Comparison of ENCODE assay signal across 8 cellular contexts in genomic region chr1:19918057-19918456, GRCh38. TPM values are rescaled to one million over a fixed set of nuclear protein-coding genes. Genes with fewer than 3 reads are reported as not detected.
A peak's percentile ranks its signal among the peaks of the same experiment; 100 is the strongest.
DNase-seq lines count a peak whose midpoint lies in the region; ATAC-seq, FAIRE-seq and TF ChIP-seq lines count a peak whose summit lies in the region.

No MANE protein-coding gene starts in this region.

- 16 to 17% methylated on average over 6 of the region's 6 CpGs for WGBS in lower leg skin, 2 donors

- POLR2A ChIA-PET in activated CD4-positive, alpha-beta T cell treated with anti-CD3 and anti-CD28 coated beads, Interleukin-2, amount 10 ng/mL, durations not matched to agents 7 days and 5 days (lab: Charles Lee) = no interaction called here

- no peak for FAIRE-seq in H54 (lab: Jason Lieb, UNC)

- no peaks in the 10 kb centered on the region for H3K27me3 Mint-ChIP-seq in activated CD4-positive, alpha-beta T cell treated with anti-CD3 and anti-CD28 coated beads, Interleukin-2, amount 10 ng/mL, durations not matched to agents 7 days and 5 days

- H3K27ac Mint-ChIP-seq in activated CD4-positive, alpha-beta T cell treated with anti-CD3 and anti-CD28 coated beads, Interleukin-2, amount 10 ng/mL, durations not matched to agents 7 days and 5 days = no peak overlapping the region

- DNase-seq in AG10803 (ENCODE audit: low read depth) = peak; percentile 82
- DNase-seq in H54 (ENCODE audit: insufficient read length, low spot score) = peak; percentile 45
- peak; percentile 19 for DNase-seq in NCI-H446 treated with DMSO at 0.1 percent for 48 hours (lab: John Stamatoyannopoulos, UW)
- peak; percentile 86 for DNase-seq in activated CD4-positive, alpha-beta T cell treated with anti-CD3 and anti-CD28 coated beads, Interleukin-2, amount 10 ng/mL, durations not matched to agents 7 days and 5 days
- peak; percentile 77 for DNase-seq in dedifferentiated amniotic fluid mesenchymal stem cell (ENCODE audit: extremely low spot score)
- DNase-seq in lower leg skin (ENCODE audit: low spot score in 2 of 2) = peak; percentile 76 to 96
- peak; percentile 58 to 73 (median 58) for DNase-seq in stimulated activated CD4-positive, alpha-beta T cell treated with anti-CD3 and anti-CD28 coated beads, TNF-alpha, amount 100 ng/mL, for 4 hours (ENCODE audit: low read depth in 3 of 3)

- intact Hi-C loops in lower leg skin (cut with DNase I; ENCODE audit: low total_unique reads) = loop anchor here (5.0 to 10.0 kb wide), 2 partner anchors 234 to 577 kb away; no protein-coding TSS in a partner anchor

- TF ChIP-seq CTCF in AG10803 (conservative IDR thresholded peaks at IDR 0.05; ENCODE audit: low read length) = peak; percentile 97
- TF ChIP-seq CTCF in lower leg skin (IDR thresholded peaks at IDR 0.05) = peak in 1 of 3 donors; percentile 72

- CTCF ChIA-PET in activated CD4-positive, alpha-beta T cell treated with anti-CD3 and anti-CD28 coated beads, Interleukin-2, amount 10 ng/mL, durations not matched to agents 7 days and 5 days (lab: Charles Lee) = interaction anchor here (0.6 to 3.4 kb wide), 4 partner anchors 234 to 515 kb away, joined by 3 to 17 read pairs (median 3); no protein-coding TSS in a partner anchor

- ATAC-seq in GM19023 (IDR thresholded peaks at IDR 0.05; ENCODE audit: unreplicated experiment) = no peak

- H3K36me3 Mint-ChIP-seq in activated CD4-positive, alpha-beta T cell treated with anti-CD3 and anti-CD28 coated beads, Interleukin-2, amount 10 ng/mL, durations not matched to agents 7 days and 5 days (ENCODE audit: low read depth) = peaks cover 2% of the 10 kb centered on the region

- TF ChIP-seq POLR2A in H54 (IDR thresholded peaks at IDR 0.05; ENCODE audit: low read depth, low read length) = no peak
- TF ChIP-seq POLR2A in lower leg skin (IDR thresholded peaks at IDR 0.05) = no peak

- no peaks in the 10 kb centered on the region for H3K9me3 Mint-ChIP-seq in activated CD4-positive, alpha-beta T cell treated with anti-CD3 and anti-CD28 coated beads, Interleukin-2, amount 10 ng/mL, durations not matched to agents 7 days and 5 days

- H3K4me1 Mint-ChIP-seq in activated CD4-positive, alpha-beta T cell treated with anti-CD3 and anti-CD28 coated beads, Interleukin-2, amount 10 ng/mL, durations not matched to agents 7 days and 5 days = peaks cover 2% of the 10 kb centered on the region

- H3K4me3 ChIP-seq in AG10803 (ENCODE audit: low read length) = no peak overlapping the region
- no peak overlapping the region for H3K4me3 ChIP-seq in lower leg skin (ENCODE audit: low read depth, poor library complexity, severe bottlenecking)

- H3K4me3 Mint-ChIP-seq in activated CD4-positive, alpha-beta T cell treated with anti-CD3 and anti-CD28 coated beads, Interleukin-2, amount 10 ng/mL, durations not matched to agents 7 days and 5 days = no peak overlapping the region

RNA-seq across cellular contexts. Expression of gene PLA2G2E, which starts 5.4 kb away (rescaled TPM):
- not detected for total RNA-seq in activated CD4-positive, alpha-beta T cell treated with anti-CD3 and anti-CD28 coated beads, Interleukin-2, amount 10 ng/mL, durations not matched to agents 7 days and 5 days
- total RNA-seq in lower leg skin = not detected

RNA-seq across cellular contexts. Expression of gene OTUD3, which starts 35.9 kb away (rescaled TPM):
- total RNA-seq in activated CD4-positive, alpha-beta T cell treated with anti-CD3 and anti-CD28 coated beads, Interleukin-2, amount 10 ng/mL, durations not matched to agents 7 days and 5 days = 10 to 100 TPM; 10.2 to 11.2 TPM
- total RNA-seq in lower leg skin = 1 to 10 TPM; 4.7 to 5.9 (median 5.2) TPM

Comparison
In these comparisons a context has a peak if more than half of its experiments do, and no peak if none do; other contexts are left out.
1. DNase-seq: peak in every context shown above with its lines; median percentile 86 in activated CD4-positive, alpha-beta T cell treated with anti-CD3 and anti-CD28 coated beads, Interleukin-2, amount 10 ng/mL, durations not matched to agents 7 days and 5 days; 86 in lower leg skin; 82 in AG10803; 77 in dedifferentiated amniotic fluid mesenchymal stem cell; 58 in stimulated activated CD4-positive, alpha-beta T cell treated with anti-CD3 and anti-CD28 coated beads, TNF-alpha, amount 100 ng/mL, for 4 hours; 45 in H54; 19 in NCI-H446 treated with DMSO at 0.1 percent for 48 hours.